ENCODE assay signal across 8 cellular contexts in genomic region chr10:87082219-87082618, GRCh38. TPM values are rescaled to one million over a fixed set of nuclear protein-coding genes. Genes with fewer than 3 reads are reported as not detected.
DNase-seq lines count a peak whose midpoint lies in the region; ATAC-seq, FAIRE-seq and TF ChIP-seq lines count a peak whose summit lies in the region.
"Not testable (repeated sequence)": the region's sequence is repeated elsewhere in the genome, so short reads cannot be mapped to it uniquely, and the experiment has no call there.

No MANE protein-coding gene starts in this region.

- not testable (repeated sequence) for H3K27me3 Mint-ChIP-seq in HFFc6 (ENCODE audit: insufficient read depth); T-helper 1 cell treated with Interleukin-12 subunit alpha and Interleukin-12 subunit beta and Interleukin-4 antibody, amounts not matched to agents 30 μg/mL and 1 μg/mL, for 36 hours (ENCODE audit: low read depth); astrocyte (ENCODE audit: low read depth, unreplicated experiment); endodermal cell (ENCODE audit: insufficient read depth); naive B cell; stimulated activated memory B cell treated with anti-CD40 and anti-IgM and Interleukin-4, amounts not matched to agents 10 μg/mL and 1 μg/mL and 100 μg/mL, for 72 hours

- H3K4me1 ChIP-seq in astrocyte (ENCODE audit: insufficient read depth, low read length) = peaks cover 26% of the 10 kb centered on the region
- H3K4me1 ChIP-seq in endodermal cell (ENCODE audit: control insufficient read depth, insufficient read depth, low read length) = not testable (repeated sequence)
- peaks cover 21% of the 10 kb centered on the region for H3K4me1 ChIP-seq in left ventricle myocardium inferior

- H3K27ac Mint-ChIP-seq in HFFc6 (peak overlapping the region; percentile 100), astrocyte (ENCODE audit: unreplicated experiment) (peak overlapping the region; percentile 75), endodermal cell (peak overlapping the region; percentile 14), naive B cell (peak overlapping the region in 4 of 6 donors; percentile 36 to 89 (median 72))
- peak overlapping the region; percentile 71 for H3K27ac Mint-ChIP-seq in T-helper 1 cell treated with Interleukin-12 subunit alpha and Interleukin-12 subunit beta and Interleukin-4 antibody, amounts not matched to agents 30 μg/mL and 1 μg/mL, for 36 hours
- peak overlapping the region; percentile 36 for H3K27ac Mint-ChIP-seq in stimulated activated memory B cell treated with anti-CD40 and anti-IgM and Interleukin-4, amounts not matched to agents 10 μg/mL and 1 μg/mL and 100 μg/mL, for 72 hours

- H3K27me3 ChIP-seq in astrocyte (ENCODE audit: insufficient read depth, low read length); endodermal cell (ENCODE audit: control insufficient read depth, insufficient read depth, low read length, poor library complexity, severe bottlenecking); left ventricle myocardium inferior (ENCODE audit: low read depth): not testable (repeated sequence)

- 100% methylated on average over 1 of the region's 1 CpG; no CpG with 5 or more reads in 1 of the 2 experiments for whole genome bisulfite sequencing in endodermal cell (ENCODE audit: insufficient coverage in 1 of 2, insufficient read length in 1 of 2), 2 experiments

- peak; percentile 17 for DNase-seq in AG08396 (ENCODE audit: low spot score)
- peak; percentile 76 for DNase-seq in HFFc6
- peak; percentile 81 for DNase-seq in astrocyte (ENCODE audit: low read depth)
- not testable (repeated sequence) for DNase-seq in endodermal cell, left ventricle myocardium inferior, naive B cell

- not testable (repeated sequence) for H3K4me3 ChIP-seq in astrocyte (ENCODE audit: insufficient read depth, low read depth, low read length); endodermal cell (ENCODE audit: low read length); left ventricle myocardium inferior

- peaks cover 51% of the 10 kb centered on the region for H3K79me2 ChIP-seq in astrocyte (ENCODE audit: insufficient read depth, low read length)

- H3K4me3 Mint-ChIP-seq in HFFc6 (peak overlapping the region; percentile 69), astrocyte (ENCODE audit: unreplicated experiment) (peak overlapping the region; percentile 58)
- not testable (repeated sequence) for H3K4me3 Mint-ChIP-seq in T-helper 1 cell treated with Interleukin-12 subunit alpha and Interleukin-12 subunit beta and Interleukin-4 antibody, amounts not matched to agents 30 μg/mL and 1 μg/mL, for 36 hours; endodermal cell; naive B cell; stimulated activated memory B cell treated with anti-CD40 and anti-IgM and Interleukin-4, amounts not matched to agents 10 μg/mL and 1 μg/mL and 100 μg/mL, for 72 hours

- H3K4me2 ChIP-seq in astrocyte (ENCODE audit: low read length) = peak overlapping the region; percentile 59

- H3K27ac ChIP-seq in astrocyte (ENCODE audit: low read depth, low read length) (peak overlapping the region; percentile 96), left ventricle myocardium inferior (replicated peaks) (peak overlapping the region; percentile 45)
- H3K27ac ChIP-seq in endodermal cell (ENCODE audit: low read depth, low read length) = not testable (repeated sequence)

- not testable (repeated sequence) for H3K9me3 Mint-ChIP-seq in HFFc6; T-helper 1 cell treated with Interleukin-12 subunit alpha and Interleukin-12 subunit beta and Interleukin-4 antibody, amounts not matched to agents 30 μg/mL and 1 μg/mL, for 36 hours; astrocyte (ENCODE audit: unreplicated experiment); naive B cell; stimulated activated memory B cell treated with anti-CD40 and anti-IgM and Interleukin-4, amounts not matched to agents 10 μg/mL and 1 μg/mL and 100 μg/mL, for 72 hours
- H3K9me3 Mint-ChIP-seq in endodermal cell = peaks cover 18% of the 10 kb centered on the region

- FAIRE-seq in astrocyte (lab: Jason Lieb, UNC) = not testable (repeated sequence)

- not testable (repeated sequence) for H2AFZ ChIP-seq in astrocyte (ENCODE audit: low read depth, low read length)

- peaks cover 14% of the 10 kb centered on the region for H3K36me3 Mint-ChIP-seq in HFFc6 (ENCODE audit: low read depth)
- peaks cover 14% of the 10 kb centered on the region for H3K36me3 Mint-ChIP-seq in T-helper 1 cell treated with Interleukin-12 subunit alpha and Interleukin-12 subunit beta and Interleukin-4 antibody, amounts not matched to agents 30 μg/mL and 1 μg/mL, for 36 hours (ENCODE audit: low read depth)
- H3K36me3 Mint-ChIP-seq in astrocyte (ENCODE audit: low read depth, unreplicated experiment); naive B cell: not testable (repeated sequence)
- H3K36me3 Mint-ChIP-seq in endodermal cell (ENCODE audit: low read depth) = peaks cover 48% of the 10 kb centered on the region
- H3K36me3 Mint-ChIP-seq in stimulated activated memory B cell treated with anti-CD40 and anti-IgM and Interleukin-4, amounts not matched to agents 10 μg/mL and 1 μg/mL and 100 μg/mL, for 72 hours = peaks cover 33% of the 10 kb centered on the region

- H4K20me1 ChIP-seq in astrocyte (ENCODE audit: insufficient read depth, low read length) = not testable (repeated sequence)

- not testable (repeated sequence) for ATAC-seq in naive B cell (ENCODE audit: low read depth in 2 of 2); stimulated activated memory B cell treated with anti-CD40 and anti-IgM and Interleukin-4, amounts not matched to agents 10 μg/mL and 1 μg/mL and 100 μg/mL, for 72 hours

- peak overlapping the region; percentile 76 for H3K9ac ChIP-seq in astrocyte (ENCODE audit: low read length)
- H3K9ac ChIP-seq in endodermal cell (ENCODE audit: extremely low read depth, low read length, poor library complexity, severe bottlenecking) = not testable (repeated sequence)

- not testable (repeated sequence) for H3K36me3 ChIP-seq in astrocyte (ENCODE audit: insufficient read depth, low read length); endodermal cell (ENCODE audit: control insufficient read depth, insufficient read depth, low read length); left ventricle myocardium inferior

- peaks cover 60% of the 10 kb centered on the region for H3K4me1 Mint-ChIP-seq in HFFc6 (ENCODE audit: low read depth)
- H3K4me1 Mint-ChIP-seq in T-helper 1 cell treated with Interleukin-12 subunit alpha and Interleukin-12 subunit beta and Interleukin-4 antibody, amounts not matched to agents 30 μg/mL and 1 μg/mL, for 36 hours (ENCODE audit: low read depth) = peaks cover 39% of the 10 kb centered on the region
- H3K4me1 Mint-ChIP-seq in astrocyte (ENCODE audit: low read depth, unreplicated experiment) = peaks cover 26% of the 10 kb centered on the region
- peaks cover 14% of the 10 kb centered on the region for H3K4me1 Mint-ChIP-seq in endodermal cell
- peaks cover 36 to 51% (median 47%) of the 10 kb centered on the region in 3 donors for H3K4me1 Mint-ChIP-seq in naive B cell
- peaks cover 50% of the 10 kb centered on the region for H3K4me1 Mint-ChIP-seq in stimulated activated memory B cell treated with anti-CD40 and anti-IgM and Interleukin-4, amounts not matched to agents 10 μg/mL and 1 μg/mL and 100 μg/mL, for 72 hours

- intact Hi-C loops in left ventricle myocardium inferior (cut with micrococcal nuclease) = not testable (repeated sequence)

- H3K9me3 ChIP-seq in astrocyte (ENCODE audit: insufficient read depth, low read depth, low read length); left ventricle myocardium inferior (replicated peaks): not testable (repeated sequence)
- peaks cover 16% of the 10 kb centered on the region for H3K9me3 ChIP-seq in endodermal cell (ENCODE audit: control insufficient read depth, low read length)

- not testable (repeated sequence) for TF ChIP-seq CTCF in HFFc6 (IDR thresholded peaks at IDR 0.05); astrocyte (IDR thresholded peaks at IDR 0.05; ENCODE audit: insufficient read depth, low read depth, low read length); endodermal cell (conservative IDR thresholded peaks at IDR 0.05); left ventricle myocardium inferior (IDR thresholded peaks at IDR 0.05; ENCODE audit: borderline replicate concordance)

RNA-seq across cellular contexts. Expression of gene GLUD1, which starts 12.4 kb away (rescaled TPM):
- 100 to 1,000 TPM; 108 to 130 (median 118) TPM for total RNA-seq in HFFc6 (2021; fragmentation: NEBNext Ultra II Directional; extraction: Animal tissue kit (Norgen Biotek cat#: 25700))
- total RNA-seq in astrocyte (93.1 and 96.6 TPM in 2 replicates), endodermal cell (100 to 1,000 TPM; 104 to 107 TPM), left ventricle myocardium inferior (96.4 TPM)
- 80.7 TPM for polyA plus RNA-seq in endodermal cell (2013, experiment 1 of 2)
- 74.5 TPM for polyA plus RNA-seq in endodermal cell (2013, experiment 2 of 2)
- 100 to 1,000 TPM in 4 of 6 donors, 10 to 100 TPM in 2; 90.7 to 158 (median 104) TPM for polyA plus RNA-seq in naive B cell (ENCODE audit: low read depth in 6 of 6)

RNA-seq across cellular contexts. Expression of gene SHLD2, which starts 12.8 kb away (rescaled TPM):
- total RNA-seq in HFFc6 (2021; fragmentation: NEBNext Ultra II Directional; extraction: Animal tissue kit (Norgen Biotek cat#: 25700)) = 10 to 100 TPM; 17.1 to 24.3 (median 21.1) TPM
- total RNA-seq in astrocyte (23.2 TPM in 2 replicates), endodermal cell (10 to 100 TPM; 30.0 to 30.5 TPM), left ventricle myocardium inferior (8.4 TPM)
- polyA plus RNA-seq in endodermal cell (2013, experiment 1 of 2) = 19.2 TPM
- polyA plus RNA-seq in endodermal cell (2013, experiment 2 of 2) = 19.4 TPM
- 10 to 100 TPM in 5 of 6 donors, 1 to 10 TPM in 1; 8.6 to 18.1 (median 14.9) TPM for polyA plus RNA-seq in naive B cell (ENCODE audit: low read depth in 6 of 6)

Comparison
In these comparisons a context has a peak if more than half of its experiments do, and no peak if none do; other contexts are left out.
1. H3K27ac Mint-ChIP-seq: peak in every context shown above with its lines; median percentile 100 in HFFc6; 75 in astrocyte; 72 in naive B cell; 71 in T-helper 1 cell treated with Interleukin-12 subunit alpha and Interleukin-12 subunit beta and Interleukin-4 antibody, amounts not matched to agents 30 μg/mL and 1 μg/mL, for 36 hours; 36 in stimulated activated memory B cell treated with anti-CD40 and anti-IgM and Interleukin-4, amounts not matched to agents 10 μg/mL and 1 μg/mL and 100 μg/mL, for 72 hours; 14 in endodermal cell.